Comparison of ENCODE assay signal across 20 cellular contexts in genomic region chr17:69245617-69246016, GRCh38. TPM values are rescaled to one million over a fixed set of nuclear protein-coding genes. Genes with fewer than 3 reads are reported as not detected.
DNase-seq lines count a peak whose midpoint lies in the region; ATAC-seq, FAIRE-seq and TF ChIP-seq lines count a peak whose summit lies in the region.
"Had no signal": no experiment of that assay in that cellular context is flagged by ENCODE, and none has a peak within 500 bp of the region (broad histone marks: within the 10 kb centered on the region; RNA-seq: fewer than 3 reads in every experiment).

No MANE protein-coding gene starts in this region.

- H3K9me3 Mint-ChIP-seq in natural killer cell treated with Interleukin-12 subunit alpha and Interleukin-12 subunit beta and Interleukin-15 and Interleukin-18, amount 100 ng/mL, for 72 hours, result no peaks in the 10 kb centered on the region
- H3K9me3 Mint-ChIP-seq: CD8-positive, alpha-beta T cell had no signal

- CTCF ChIA-PET in GM10248 (lab: Yijun Ruan, JAX), result interaction anchor here (0.9 to 2.2 kb wide), 6 partner anchors 10 to 474 kb away, joined by 3 to 9 read pairs (median 6); no protein-coding TSS in a partner anchor

- ATAC-seq in natural killer cell treated with Interleukin-12 subunit alpha and Interleukin-12 subunit beta and Interleukin-15 and Interleukin-18, amount 100 ng/mL, for 72 hours, result no peak
- ATAC-seq in HG02970 (IDR thresholded peaks at IDR 0.05; ENCODE audit: low FRiP score, unreplicated experiment), result no peak
- ATAC-seq: CD8-positive, alpha-beta T cell had no signal

- no peaks in the 10 kb centered on the region for H3K27me3 Mint-ChIP-seq in natural killer cell treated with Interleukin-12 subunit alpha and Interleukin-12 subunit beta and Interleukin-15 and Interleukin-18, amount 100 ng/mL, for 72 hours

- DNase-seq in GM10248 (ENCODE audit: extremely low spot score) (peak; percentile 10), H4 (ENCODE audit: low spot score) (peak; percentile 12), bronchial epithelial cell (ENCODE audit: low read depth) (peak; percentile 63), osteoblast (ENCODE audit: insufficient read length, low spot score, missing footprints) (no peak), nucleus accumbens (lab: John Stamatoyannopoulos, UW) (no peak)
- no peak for DNase-seq in natural killer cell treated with Interleukin-12 subunit alpha and Interleukin-12 subunit beta and Interleukin-15 and Interleukin-18, amount 100 ng/mL, for 72 hours (ENCODE audit: low spot score)
- DNase-seq: CD8-positive, alpha-beta T cell; DMS79; KBM-7; MV-4-11; NCI-H1417; NCI-H1930; NCI-H446 treated with DMSO at 0.1 percent for 48 hours; NCI-H748 treated with DMSO at 0.1 percent for 48 hours; T-helper 1 cell had no signal

- peaks cover 8% of the 10 kb centered on the region for H3K4me1 ChIP-seq in osteoblast (ENCODE audit: insufficient read depth, low read length)
- H3K4me1 ChIP-seq: BLaER1, HAP-1 had no signal

- no peak for FAIRE-seq in bronchial epithelial cell (lab: Jason Lieb, UNC)
- FAIRE-seq: D721Med, GM12891 had no signal

- H3K27ac Mint-ChIP-seq in natural killer cell treated with Interleukin-12 subunit alpha and Interleukin-12 subunit beta and Interleukin-15 and Interleukin-18, amount 100 ng/mL, for 72 hours, result no peak overlapping the region
- H3K27ac Mint-ChIP-seq: CD8-positive, alpha-beta T cell had no signal

- no peaks in the 10 kb centered on the region for H3K79me2 ChIP-seq in osteoblast (ENCODE audit: insufficient read depth, low read length)

- POLR2A ChIA-PET in GM10248 (lab: Yijun Ruan, JAX), result no interaction called here

- H3K4me3 ChIP-seq in bronchial epithelial cell (ENCODE audit: low read depth, low read length), result no peak overlapping the region
- H3K4me3 ChIP-seq in osteoblast (ENCODE audit: insufficient read depth, low read length), result no peak overlapping the region
- H3K4me3 ChIP-seq: BLaER1, HAP-1 had no signal

- peak overlapping the region; percentile 58 for H3K4me2 ChIP-seq in osteoblast (ENCODE audit: insufficient read depth, low read length)
- H3K4me2 ChIP-seq: BLaER1 had no signal

- no peaks in the 10 kb centered on the region for H3K4me1 Mint-ChIP-seq in natural killer cell treated with Interleukin-12 subunit alpha and Interleukin-12 subunit beta and Interleukin-15 and Interleukin-18, amount 100 ng/mL, for 72 hours (ENCODE audit: low read depth in 2 of 2)

- no peak overlapping the region for H3K4me3 Mint-ChIP-seq in natural killer cell treated with Interleukin-12 subunit alpha and Interleukin-12 subunit beta and Interleukin-15 and Interleukin-18, amount 100 ng/mL, for 72 hours
- H3K4me3 Mint-ChIP-seq: CD8-positive, alpha-beta T cell had no signal

- no peaks in the 10 kb centered on the region for H3K27me3 ChIP-seq in bronchial epithelial cell (ENCODE audit: control insufficient read depth, insufficient read depth, low read length)
- no peaks in the 10 kb centered on the region for H3K27me3 ChIP-seq in osteoblast (ENCODE audit: insufficient read depth, low read length)
- H3K27me3 ChIP-seq: BLaER1 had no signal

- no peak overlapping the region for H2AFZ ChIP-seq in osteoblast (ENCODE audit: low read length)

- H3K27ac ChIP-seq in osteoblast (ENCODE audit: low read depth, low read length), result no peak overlapping the region
- H3K27ac ChIP-seq: BLaER1 had no signal

- no peak for TF ChIP-seq CTCF in GM10248 (IDR thresholded peaks at IDR 0.05; ENCODE audit: control extremely low read depth, extremely low read depth, low read depth, missing control alignments)
- no peak for TF ChIP-seq CTCF in bronchial epithelial cell (IDR thresholded peaks at IDR 0.05; ENCODE audit: insufficient read depth, low read length, severe bottlenecking)
- TF ChIP-seq CTCF in osteoblast (IDR thresholded peaks at IDR 0.05; ENCODE audit: extremely low read depth, low read depth, low read length), result no peak

- peaks cover 6% of the 10 kb centered on the region for H3K36me3 Mint-ChIP-seq in natural killer cell treated with Interleukin-12 subunit alpha and Interleukin-12 subunit beta and Interleukin-15 and Interleukin-18, amount 100 ng/mL, for 72 hours

- no peaks in the 10 kb centered on the region for H4K20me1 ChIP-seq in osteoblast (ENCODE audit: insufficient read depth, low read length)
- H4K20me1 ChIP-seq: BLaER1 had no signal

- H3K36me3 ChIP-seq in bronchial epithelial cell (ENCODE audit: control insufficient read depth, insufficient read depth, low read length), result no peaks in the 10 kb centered on the region
- H3K36me3 ChIP-seq in osteoblast (ENCODE audit: insufficient read depth, low read length), result no peaks in the 10 kb centered on the region
- H3K36me3 ChIP-seq: BLaER1, HAP-1 had no signal

- no peaks in the 10 kb centered on the region for H3K9me3 ChIP-seq in osteoblast (ENCODE audit: low read depth, low read length)
- H3K9me3 ChIP-seq: BLaER1, HAP-1 had no signal

RNA-seq across cellular contexts. Expression of gene ABCA10, which starts 17.0 kb away (rescaled TPM):
- 0.80 and 1.8 TPM in 2 replicates for total RNA-seq in H4 (2014; rRNA removed; shearing (Covaris generic))
- 0.79 and 1.3 TPM in 2 replicates for total RNA-seq in bronchial epithelial cell
- 0.88 and 1.8 TPM in 2 replicates for total RNA-seq in osteoblast
- 1 to 10 TPM; 2.0 to 4.7 TPM for total RNA-seq in natural killer cell treated with Interleukin-12 subunit alpha and Interleukin-12 subunit beta and Interleukin-15 and Interleukin-18, amount 100 ng/mL, for 72 hours

Comparison
In these comparisons a context has a peak if more than half of its experiments do, and no peak if none do; other contexts are left out.
1. DNase-seq: peak in GM10248 (single experiment), H4 (single experiment) and bronchial epithelial cell (single experiment); none in osteoblast (single experiment), natural killer cell treated with Interleukin-12 subunit alpha and Interleukin-12 subunit beta and Interleukin-15 and Interleukin-18, amount 100 ng/mL, for 72 hours (single experiment) and nucleus accumbens (0 of 56).